In the genomic region with DNA sequence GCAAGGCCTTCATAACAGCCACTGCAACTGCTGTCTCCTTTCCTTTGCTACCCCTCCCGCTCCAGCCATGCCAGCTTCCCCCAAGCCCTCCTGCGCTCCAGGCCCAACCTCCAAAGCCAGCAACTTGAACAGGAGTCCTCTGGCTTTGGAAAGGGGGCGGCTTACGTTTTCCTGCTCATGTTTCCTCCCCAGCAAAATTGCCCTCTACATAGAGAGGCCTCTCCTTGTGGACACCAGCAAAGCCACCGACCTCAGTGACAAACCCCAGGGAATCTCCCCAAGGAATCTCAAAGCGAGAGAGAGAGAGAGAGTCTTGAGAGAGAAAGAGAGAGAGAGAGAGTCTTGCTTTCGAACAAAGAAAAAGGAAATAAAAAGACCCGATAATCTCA, we compare ENCODE assay signal across 8 cellular contexts. TPM values are rescaled to one million over a fixed set of nuclear protein-coding genes. Genes with fewer than 3 reads are reported as not detected.
DNase-seq lines count a peak whose midpoint lies in the region; ATAC-seq and TF ChIP-seq lines count a peak whose summit lies in the region.

No MANE protein-coding gene starts in this region.

- DNase-seq in NCI-H146 (lab: John Stamatoyannopoulos, UW) = peak; percentile 40
- DNase-seq in NCI-H146 treated with DMSO at 0.1 percent for 48 hours (lab: John Stamatoyannopoulos, UW; ENCODE audit: unreplicated experiment) = no peak
- peak; percentile 19 for DNase-seq in RPMI8226
- DNase-seq in endothelial cell (ENCODE audit: low spot score) = peak; percentile 31
- DNase-seq in inferior parietal cortex (ENCODE audit: extremely low spot score) = no peak
- no peak for DNase-seq in midbrain (lab: John Stamatoyannopoulos, UW)

- no peaks in the 10 kb centered on the region for H3K9me3 Mint-ChIP-seq in endothelial cell (ENCODE audit: unreplicated experiment)
- no peaks in the 10 kb centered on the region for H3K9me3 Mint-ChIP-seq in nephron

- ATAC-seq in HG02759 (IDR thresholded peaks at IDR 0.05; ENCODE audit: unreplicated experiment) = peak; percentile 27

- peak overlapping the region; percentile 100 for H3K27ac Mint-ChIP-seq in endothelial cell (ENCODE audit: unreplicated experiment)
- H3K27ac Mint-ChIP-seq in nephron = peak overlapping the region; percentile 98 to 99 (median 98)

- TF ChIP-seq CTCF in endothelial cell (IDR thresholded peaks at IDR 0.05; ENCODE audit: unreplicated experiment) (no peak), nephron (IDR thresholded peaks at IDR 0.05; ENCODE audit: unreplicated experiment in 3 of 3) (no peak)

- H3K4me3 Mint-ChIP-seq in endothelial cell (ENCODE audit: unreplicated experiment) = peak overlapping the region; percentile 100
- peak overlapping the region; percentile 98 for H3K4me3 Mint-ChIP-seq in nephron

- H3K27me3 Mint-ChIP-seq in endothelial cell (ENCODE audit: unreplicated experiment) (peaks cover 4% of the 10 kb centered on the region), nephron (ENCODE audit: low read depth) (no peaks in the 10 kb centered on the region)

- H3K4me1 Mint-ChIP-seq in endothelial cell (ENCODE audit: unreplicated experiment) (peaks cover 65% of the 10 kb centered on the region), nephron (peaks cover 34% of the 10 kb centered on the region)

- H3K36me3 Mint-ChIP-seq in endothelial cell (ENCODE audit: low read depth, unreplicated experiment) = peaks cover 17% of the 10 kb centered on the region
- H3K36me3 Mint-ChIP-seq in nephron (ENCODE audit: low read depth) = peaks cover 31% of the 10 kb centered on the region

RNA-seq across cellular contexts. Expression of a gene that starts 0.4 kb away (rescaled TPM):
- 28.7 TPM for total RNA-seq in endothelial cell (ENCODE audit: unreplicated experiment)

RNA-seq across cellular contexts. Expression of a gene that starts 17.1 kb away (rescaled TPM):
- total RNA-seq in endothelial cell (ENCODE audit: unreplicated experiment) = 3.1 TPM

RNA-seq across cellular contexts. Expression of a gene that starts 42.7 kb away (rescaled TPM):
- 1.4 TPM for total RNA-seq in endothelial cell (ENCODE audit: unreplicated experiment)

RNA-seq across cellular contexts. Expression of a gene that starts 55.3 kb away (rescaled TPM):
- 7.1 TPM for total RNA-seq in endothelial cell (ENCODE audit: unreplicated experiment)

Comparison
In these comparisons a context has a peak if more than half of its experiments do, and no peak if none do; other contexts are left out.
1. DNase-seq: peak in NCI-H146 (single experiment), RPMI8226 (single experiment) and endothelial cell (single experiment); none in NCI-H146 treated with DMSO at 0.1 percent for 48 hours (single experiment), inferior parietal cortex (single experiment) and midbrain (single experiment).